ENCODE assay signal across 30 cellular contexts in the genomic region with DNA sequence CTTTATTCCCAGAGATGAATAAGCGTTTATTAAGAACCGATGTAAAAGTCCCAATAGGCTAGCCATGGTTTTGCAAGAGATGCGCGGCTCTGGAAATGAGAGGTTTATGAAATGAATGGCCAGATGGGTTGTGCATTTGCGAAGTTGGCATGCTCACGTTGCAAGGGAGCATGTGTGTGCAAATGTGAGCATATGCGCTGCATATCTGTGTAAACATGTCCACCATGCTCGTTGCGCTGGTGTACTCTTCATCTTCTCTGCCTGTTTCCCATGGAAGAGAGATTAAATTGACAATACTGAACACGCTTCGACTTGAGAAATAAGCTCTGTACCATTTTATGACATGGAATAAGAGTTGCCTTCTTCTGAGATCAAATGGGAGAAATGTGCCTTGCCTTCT.
DNase-seq lines count a peak whose midpoint lies in the region; ATAC-seq and TF ChIP-seq lines count a peak whose summit lies in the region.
"Had no signal": no experiment of that assay in that cellular context is flagged by ENCODE, and none has a peak within 500 bp of the region (broad histone marks: within the 10 kb centered on the region; RNA-seq: fewer than 3 reads in every experiment).

No MANE protein-coding gene starts in this region.

- no peak overlapping the region for H2BK15ac ChIP-seq in mesendoderm (replicated peaks; ENCODE audit: low read depth)

- H3K27ac Mint-ChIP-seq in type B pancreatic cell = no peak overlapping the region
- H3K27ac Mint-ChIP-seq: activated CD4-positive, alpha-beta memory T cell treated with anti-CD3 and anti-CD28 coated beads, Interleukin-2, amount 10 ng/mL, durations not matched to agents 7 days and 5 days; activated naive CD4-positive, alpha-beta T cell treated with anti-CD3 and anti-CD28 coated beads for 36 hours; activated T-helper 1 cell treated with anti-CD3 and anti-CD28 coated beads, Interleukin-12 subunit alpha, Interleukin-12 subunit beta, Interleukin-2, Interleukin-4 antibody, amounts not matched to agents 30 ng/mL and 10 ng/mL and 1 ng/mL, durations not matched to agents 14 hours and 24 hours and 36 hours; CD8-positive, alpha-beta T cell; stimulated activated naive CD8-positive, alpha-beta T cell treated with anti-CD3 and anti-CD28 coated beads, Interleukin-15, amount 100 ng/mL, for 72 hours had no signal

- no peak overlapping the region for H3K4me3 Mint-ChIP-seq in type B pancreatic cell
- H3K4me3 Mint-ChIP-seq: activated CD4-positive, alpha-beta memory T cell treated with anti-CD3 and anti-CD28 coated beads, Interleukin-2, amount 10 ng/mL, durations not matched to agents 7 days and 5 days; activated naive CD4-positive, alpha-beta T cell treated with anti-CD3 and anti-CD28 coated beads for 36 hours; activated T-helper 1 cell treated with anti-CD3 and anti-CD28 coated beads, Interleukin-12 subunit alpha, Interleukin-12 subunit beta, Interleukin-2, Interleukin-4 antibody, amounts not matched to agents 30 ng/mL and 10 ng/mL and 1 ng/mL, durations not matched to agents 14 hours and 24 hours and 36 hours; CD8-positive, alpha-beta T cell; stimulated activated naive CD8-positive, alpha-beta T cell treated with anti-CD3 and anti-CD28 coated beads, Interleukin-15, amount 100 ng/mL, for 72 hours had no signal

- no peaks in the 10 kb centered on the region for H3K9me3 Mint-ChIP-seq in type B pancreatic cell

- H3K4me2 ChIP-seq in mesendoderm (ENCODE audit: low read length) = no peak overlapping the region

- TF ChIP-seq CTCF in dorsolateral prefrontal cortex (IDR thresholded peaks at IDR 0.05 in 54 of 56, conservative IDR thresholded peaks at IDR 0.05 in 2 of 56; ENCODE audit: low read depth in 1 of 56, partially characterized antibody in 56 of 56) = no peak
- no peak for TF ChIP-seq CTCF in type B pancreatic cell (conservative IDR thresholded peaks at IDR 0.05)

- no peaks in the 10 kb centered on the region for H3K79me2 ChIP-seq in mesendoderm (ENCODE audit: control insufficient read depth, insufficient read depth, low read length)

- no peak overlapping the region for H3K56ac ChIP-seq in mesendoderm (ENCODE audit: low read length)

- no peaks in the 10 kb centered on the region for H3K4me1 ChIP-seq in mesendoderm (ENCODE audit: control insufficient read depth, low read depth, low read length)
- H3K4me1 ChIP-seq: adrenal gland, BE2C, psoas muscle, sigmoid colon, thyroid gland had no signal

- H3K18ac ChIP-seq in mesendoderm (ENCODE audit: low read length) = no peak overlapping the region

- no peak overlapping the region for H2BK5ac ChIP-seq in mesendoderm (ENCODE audit: low read length)

- peak overlapping the region in 42 of 59 donors; percentile 4 to 83 (median 59) for H3K27ac ChIP-seq in dorsolateral prefrontal cortex
- H3K27ac ChIP-seq in mesendoderm (ENCODE audit: low read depth, low read length) = no peak overlapping the region
- H3K27ac ChIP-seq: adrenal gland, psoas muscle, sigmoid colon, thyroid gland had no signal

- no peaks in the 10 kb centered on the region for H3K36me3 ChIP-seq in mesendoderm (ENCODE audit: control insufficient read depth, insufficient read depth, low read length)
- H3K36me3 ChIP-seq: adrenal gland, BE2C, sigmoid colon, thyroid gland had no signal

- intact Hi-C loops in dorsolateral prefrontal cortex (cut with DNase I) = no loop called here

- no peaks in the 10 kb centered on the region for H3K79me1 ChIP-seq in mesendoderm (ENCODE audit: low read length)

- H3K23ac ChIP-seq in mesendoderm (ENCODE audit: low read length) = no peak overlapping the region

- peak overlapping the region; percentile 3 for H3K9ac ChIP-seq in mesendoderm (ENCODE audit: low read length)

- H3K27me3 ChIP-seq in dorsolateral prefrontal cortex (peaks cover 0 to 51% (median 8%) of the 10 kb centered on the region in 45 donors), mesendoderm (ENCODE audit: insufficient read depth, low read length, poor library complexity) (no peaks in the 10 kb centered on the region)
- H3K27me3 ChIP-seq: thyroid gland had no signal

- no peak overlapping the region for H4K8ac ChIP-seq in mesendoderm (ENCODE audit: low read depth, low read length)

- no peak overlapping the region for H3K4ac ChIP-seq in mesendoderm (ENCODE audit: low read depth, low read length)

- no peak overlapping the region for H2BK120ac ChIP-seq in mesendoderm (ENCODE audit: low read depth, low read length)

- ATAC-seq in GM21515 (IDR thresholded peaks at IDR 0.05; ENCODE audit: unreplicated experiment) (no peak), HG03095 (IDR thresholded peaks at IDR 0.05; ENCODE audit: unreplicated experiment) (no peak)
- ATAC-seq: CD8-positive, alpha-beta T cell; HCT116; left ventricle myocardium superior; psoas muscle; stimulated activated naive CD8-positive, alpha-beta T cell treated with anti-CD3 and anti-CD28 coated beads, Interleukin-15, amount 100 ng/mL, for 72 hours had no signal

- in situ Hi-C loops in G401 (cut with HindIII; ENCODE audit: low sequenced_read_pairs) = no loop called here

- H3K27me3 Mint-ChIP-seq in type B pancreatic cell = peaks cover 54% of the 10 kb centered on the region
- H3K27me3 Mint-ChIP-seq: activated CD4-positive, alpha-beta memory T cell treated with anti-CD3 and anti-CD28 coated beads, Interleukin-2, amount 10 ng/mL, durations not matched to agents 7 days and 5 days had no signal

- no CpG with 5 or more reads among the region's 11 CpGs for WGBS in mesendoderm (ENCODE audit: extremely low coverage, insufficient coverage, low lambda C conversion rate)

- peaks cover 4% of the 10 kb centered on the region for H3K4me1 Mint-ChIP-seq in type B pancreatic cell (ENCODE audit: unreplicated experiment)
- H3K4me1 Mint-ChIP-seq: activated CD4-positive, alpha-beta memory T cell treated with anti-CD3 and anti-CD28 coated beads, Interleukin-2, amount 10 ng/mL, durations not matched to agents 7 days and 5 days; stimulated activated naive CD8-positive, alpha-beta T cell treated with anti-CD3 and anti-CD28 coated beads, Interleukin-15, amount 100 ng/mL, for 72 hours had no signal

- H3K4me3 ChIP-seq in dorsolateral prefrontal cortex = peak overlapping the region; percentile 7 to 72 (median 55)
- no peak overlapping the region for H3K4me3 ChIP-seq in mesendoderm (ENCODE audit: low read length)
- H3K4me3 ChIP-seq: adrenal gland, psoas muscle, sigmoid colon, thyroid gland had no signal

- H3K36me3 Mint-ChIP-seq in type B pancreatic cell = no peaks in the 10 kb centered on the region
- H3K36me3 Mint-ChIP-seq: CD8-positive, alpha-beta T cell had no signal

- no peak overlapping the region for H2AK5ac ChIP-seq in mesendoderm (ENCODE audit: low read length)

- H4K5ac ChIP-seq in mesendoderm (ENCODE audit: low read length) = no peak overlapping the region

- DNase-seq in G401 (ENCODE audit: low spot score) = peak; percentile 72
- peak; percentile 73 for DNase-seq in NCI-H1694 (lab: John Stamatoyannopoulos, UW)
- DNase-seq in dorsolateral prefrontal cortex = peak in 1 of 10 donors; percentile 32
- DNase-seq in mesendoderm = no peak
- DNase-seq in dermis blood vessel endothelial cell = no peak
- DNase-seq in type B pancreatic cell (ENCODE audit: extremely low spot score, unreplicated experiment) = no peak
- DNase-seq: activated CD4-positive, alpha-beta memory T cell treated with anti-CD3 and anti-CD28 coated beads, Interleukin-2, amount 10 ng/mL, durations not matched to agents 7 days and 5 days; activated CD4-positive, alpha-beta T cell treated with anti-CD3 and anti-CD28 coated beads for 1 hour; activated CD8-positive, alpha-beta memory T cell treated with anti-CD3 and anti-CD28 coated beads, Interleukin-2, amount 50 U/mL, for 4 hours; activated naive CD4-positive, alpha-beta T cell treated with anti-CD3 and anti-CD28 coated beads for 36 hours; adrenal gland; BE2C; CD8-positive, alpha-beta T cell; effector CD8-positive, alpha-beta T cell; kidney; left ventricle myocardium superior; NCI-H1048; NCI-H187 treated with DMSO at 0.1 percent for 48 hours; NCI-H2171 treated with DMSO at 0.1 percent for 48 hours; NCI-H524; psoas muscle; sigmoid colon; stimulated activated CD4-positive, alpha-beta T cell treated with anti-CD3 and anti-CD28 coated beads, Interleukin-12 subunit alpha, Interleukin-12 subunit beta, amount 100 ng/mL, for 4 hours; stimulated activated CD4-positive, alpha-beta T cell treated with anti-CD3 and anti-CD28 coated beads, Interleukin-2, amount 100 ng/mL, for 48 hours; stimulated activated naive CD8-positive, alpha-beta T cell treated with anti-CD3 and anti-CD28 coated beads, Interleukin-15, amount 100 ng/mL, for 72 hours; thyroid gland had no signal

Comparison
In these comparisons a context has a peak if more than half of its experiments do, and no peak if none do; other contexts are left out.
1. DNase-seq: peak in G401 (single experiment) and NCI-H1694 (single experiment); none in mesendoderm (single experiment), dermis blood vessel endothelial cell (single experiment) and type B pancreatic cell (single experiment).